ENCODE assay signal across 1 cellular context in genomic region chr3:56969851-56970250, GRCh38.
TF ChIP-seq lines count a peak whose summit lies in the region.

No MANE protein-coding gene starts in this region.

TF ChIP-seq in HepG2, 621 proteins besides CTCF, POLR2A, EP300 and RAD21:
- TF ChIP-seq KDM1A (CRISPR knock-in tag; IDR thresholded peaks at IDR 0.05) (no peak), ZNF574 (CRISPR knock-in tag; IDR thresholded peaks at IDR 0.05) (no peak), ZNF790 (CRISPR knock-in tag; IDR thresholded peaks at IDR 0.05; ENCODE audit: borderline replicate concordance) (no peak), ZBTB4 (CRISPR knock-in tag; IDR thresholded peaks at IDR 0.05; ENCODE audit: borderline replicate concordance) (no peak), ZBTB34 (CRISPR knock-in tag; IDR thresholded peaks at IDR 0.05) (no peak), GTF3A (CRISPR knock-in tag; conservative IDR thresholded peaks at IDR 0.05) (no peak), SNAPC4 (CRISPR knock-in tag; IDR thresholded peaks at IDR 0.05) (no peak), SRY (CRISPR knock-in tag; IDR thresholded peaks at IDR 0.05) (no peak), KAT8 (CRISPR knock-in tag; IDR thresholded peaks at IDR 0.05) (no peak), ZNF691 (CRISPR knock-in tag; IDR thresholded peaks at IDR 0.05; ENCODE audit: borderline replicate concordance, low read depth) (no peak), MNT (IDR thresholded peaks at IDR 0.05) (no peak), TEAD3 (CRISPR knock-in tag; optimal IDR thresholded peaks at IDR 0.05; ENCODE audit: borderline replicate concordance) (no peak), PRDM15 (CRISPR knock-in tag; IDR thresholded peaks at IDR 0.05) (no peak), ZNF703 (CRISPR knock-in tag; IDR thresholded peaks at IDR 0.05; ENCODE audit: borderline replicate concordance) (no peak), GMEB1 (CRISPR knock-in tag; IDR thresholded peaks at IDR 0.05; ENCODE audit: borderline replicate concordance) (no peak), ZNF672 (CRISPR knock-in tag; IDR thresholded peaks at IDR 0.05) (no peak), KDM2A (CRISPR knock-in tag; IDR thresholded peaks at IDR 0.05; ENCODE audit: borderline replicate concordance, low read depth) (no peak), ZNF343 (CRISPR knock-in tag; IDR thresholded peaks at IDR 0.05) (no peak)
